In genomic region chr1:152899027-152899426, GRCh38 we compare ENCODE assay signal across 7 cellular contexts. TPM values are rescaled to one million over a fixed set of nuclear protein-coding genes. Genes with fewer than 3 reads are reported as not detected.
"Had no signal": no experiment of that assay in that cellular context is flagged by ENCODE, and none has a peak within 500 bp of the region (broad histone marks: within the 10 kb centered on the region; RNA-seq: fewer than 3 reads in every experiment).

No MANE protein-coding gene starts in this region.

- H3K4me3 ChIP-seq: K562 had no signal

- H3K4me1 Mint-ChIP-seq: IgD-negative memory B cell had no signal

- DNase-seq: IMR-90 had no signal

- H3K27ac ChIP-seq: HL-60 had no signal

- H3K4me3 Mint-ChIP-seq: IgD-negative memory B cell had no signal

- H3K36me3 Mint-ChIP-seq: IgD-negative memory B cell had no signal

- H3K27ac Mint-ChIP-seq: IgD-negative memory B cell had no signal

- H3K9me3 Mint-ChIP-seq: IgD-negative memory B cell had no signal

- ATAC-seq: HepG2, K562 had no signal

RNA-seq across cellular contexts. Expression of gene IVL, which starts 9.3 kb away (rescaled TPM):
- total RNA-seq: HepG2, IMR-90, K562 had no signal
- polyA plus RNA-seq: HepG2, IgD-negative memory B cell, IMR-90, K562 had no signal

RNA-seq across cellular contexts. Expression of gene SMCP, which starts 20.9 kb away (rescaled TPM):
- total RNA-seq: HepG2, HT-29, HT1080, IMR-90, K562 had no signal
- polyA plus RNA-seq: HepG2, IgD-negative memory B cell, IMR-90, K562 had no signal

RNA-seq across cellular contexts. Expression of gene LCE7A, which starts 39.2 kb away (rescaled TPM):
- total RNA-seq: HepG2, HT-29, HT1080, IMR-90, K562 had no signal
- polyA plus RNA-seq: HepG2, IgD-negative memory B cell, IMR-90, K562 had no signal

RNA-seq across cellular contexts. Expression of gene SPRR5, which starts 48.0 kb away (rescaled TPM):
- total RNA-seq: HepG2, HT-29, HT1080, IMR-90, K562 had no signal
- polyA plus RNA-seq: HepG2, IgD-negative memory B cell, IMR-90, K562 had no signal

RNA-seq across cellular contexts. Expression of gene LCE6A, which starts 56.4 kb away (rescaled TPM):
- total RNA-seq: HepG2, HT-29, HT1080, IMR-90, K562 had no signal
- polyA plus RNA-seq: HepG2, IgD-negative memory B cell, IMR-90, K562 had no signal
